In genomic region chr10:118595598-118596425, GRCh38 we compare ENCODE assay signal across 1 cellular context.
A peak's percentile ranks its signal among the peaks of the same experiment; 100 is the strongest.
TF ChIP-seq lines count a peak whose summit lies in the region.

PRLHR (minus strand) TSS chr10:118595648; CDS start chr10:118595244, 404 bp downstream.

TF ChIP-seq in HepG2, 621 proteins besides CTCF, POLR2A, EP300 and RAD21 (continued from another document and continues in another):
- no peak for TF ChIP-seq CSRNP1 (CRISPR knock-in tag; IDR thresholded peaks at IDR 0.05)
- TF ChIP-seq FLYWCH1 (CRISPR knock-in tag; IDR thresholded peaks at IDR 0.05): no peak
- no peak for TF ChIP-seq ZNF644 (CRISPR knock-in tag; IDR thresholded peaks at IDR 0.05; ENCODE audit: low read depth)
- no peak for TF ChIP-seq TBP (CRISPR knock-in tag; IDR thresholded peaks at IDR 0.05)
- TF ChIP-seq ZZZ3 (CRISPR knock-in tag; IDR thresholded peaks at IDR 0.05; ENCODE audit: borderline replicate concordance): no peak
- TF ChIP-seq HMG20A (CRISPR knock-in tag; IDR thresholded peaks at IDR 0.05; ENCODE audit: borderline replicate concordance): no peak
- no peak for TF ChIP-seq TCF12 (IDR thresholded peaks at IDR 0.05)
- TF ChIP-seq TCF12 (CRISPR knock-in tag; IDR thresholded peaks at IDR 0.05): no peak
- no peak for TF ChIP-seq DZIP1 (CRISPR knock-in tag; IDR thresholded peaks at IDR 0.05)
- no peak for TF ChIP-seq ELF4 (CRISPR knock-in tag; IDR thresholded peaks at IDR 0.05; ENCODE audit: borderline replicate concordance)
- no peak for TF ChIP-seq HNF1A (IDR thresholded peaks at IDR 0.05; ENCODE audit: low read depth)
- TF ChIP-seq HNF1A (CRISPR knock-in tag; IDR thresholded peaks at IDR 0.05; ENCODE audit: borderline replicate concordance): no peak
- no peak for TF ChIP-seq MAZ (IDR thresholded peaks at IDR 0.05; ENCODE audit: borderline replicate concordance, low read depth, low read length)
- no peak for TF ChIP-seq MAZ (CRISPR knock-in tag; IDR thresholded peaks at IDR 0.05; ENCODE audit: low read depth)
- no peak for TF ChIP-seq TRAFD1 (CRISPR knock-in tag; IDR thresholded peaks at IDR 0.05; ENCODE audit: borderline replicate concordance)
- no peak for TF ChIP-seq CHD2 (IDR thresholded peaks at IDR 0.05; ENCODE audit: low read depth, low read length)
- no peak for TF ChIP-seq CEBPG (CRISPR knock-in tag; IDR thresholded peaks at IDR 0.05)
- TF ChIP-seq ZNF205 (CRISPR knock-in tag; IDR thresholded peaks at IDR 0.05): no peak
- no peak for TF ChIP-seq HDAC6 (IDR thresholded peaks at IDR 0.05; ENCODE audit: low read depth, low read length)
- TF ChIP-seq THAP8 (CRISPR knock-in tag; IDR thresholded peaks at IDR 0.05; ENCODE audit: borderline replicate concordance): no peak
- TF ChIP-seq ZNF740 (CRISPR knock-in tag; IDR thresholded peaks at IDR 0.05): no peak
- no peak for TF ChIP-seq MZF1 (CRISPR knock-in tag; IDR thresholded peaks at IDR 0.05; ENCODE audit: borderline replicate concordance)
- TF ChIP-seq ZBTB10 (CRISPR knock-in tag; IDR thresholded peaks at IDR 0.05; ENCODE audit: borderline replicate concordance): no peak
- TF ChIP-seq HDAC1 (CRISPR knock-in tag; IDR thresholded peaks at IDR 0.05): no peak
- TF ChIP-seq MTF1 (CRISPR knock-in tag; IDR thresholded peaks at IDR 0.05): no peak
- no peak for TF ChIP-seq PAF1 (CRISPR knock-in tag; IDR thresholded peaks at IDR 0.05)
- TF ChIP-seq ZNF354B (CRISPR knock-in tag; IDR thresholded peaks at IDR 0.05): no peak
- TF ChIP-seq ZMYM3 (CRISPR knock-in tag; IDR thresholded peaks at IDR 0.05): no peak
- no peak for TF ChIP-seq ZNF83 (CRISPR knock-in tag; IDR thresholded peaks at IDR 0.05; ENCODE audit: borderline replicate concordance)
- TF ChIP-seq ZBTB43 (CRISPR knock-in tag; conservative IDR thresholded peaks at IDR 0.05): no peak; the same call in 1 of the 2 replicates
- no peak for TF ChIP-seq NONO (IDR thresholded peaks at IDR 0.05)
- TF ChIP-seq NONO (CRISPR knock-in tag; conservative IDR thresholded peaks at IDR 0.05): no peak
- no peak for TF ChIP-seq MED13 (CRISPR knock-in tag; IDR thresholded peaks at IDR 0.05)
- TF ChIP-seq CBX5 (CRISPR knock-in tag; IDR thresholded peaks at IDR 0.05; ENCODE audit: borderline replicate concordance): no peak
- no peak for TF ChIP-seq RXRA (CRISPR knock-in tag; IDR thresholded peaks at IDR 0.05)
- no peak for TF ChIP-seq ZNF784 (CRISPR knock-in tag; IDR thresholded peaks at IDR 0.05; ENCODE audit: borderline replicate concordance)
- TF ChIP-seq ARID5B (CRISPR knock-in tag; IDR thresholded peaks at IDR 0.05): 0 out of 2 replicates have a peak, but pooled peaks have one; percentile 29
- TF ChIP-seq MAFF (IDR thresholded peaks at IDR 0.05; ENCODE audit: low read depth, low read length): no peak
- TF ChIP-seq GATA4 (IDR thresholded peaks at IDR 0.05; ENCODE audit: borderline replicate concordance, low read depth): no peak
- TF ChIP-seq FOXA1 (IDR thresholded peaks at IDR 0.05): no peak
- TF ChIP-seq FOXA1 (CRISPR knock-in tag; IDR thresholded peaks at IDR 0.05): no peak
- TF ChIP-seq ZNF383 (CRISPR knock-in tag; IDR thresholded peaks at IDR 0.05; ENCODE audit: borderline replicate concordance): no peak
- 0 out of 2 replicates have a peak, but pooled peaks have one; percentile 36 for TF ChIP-seq ZNF589 (CRISPR knock-in tag; conservative IDR thresholded peaks at IDR 0.05)
- 0 out of 2 replicates have a peak, but pooled peaks have one; percentile 59 for TF ChIP-seq ZNF296 (CRISPR knock-in tag; conservative IDR thresholded peaks at IDR 0.05)
- TF ChIP-seq MTA1 (CRISPR knock-in tag; IDR thresholded peaks at IDR 0.05; ENCODE audit: borderline replicate concordance): no peak
